8 cellular contexts compared by ENCODE assay signal in genomic region chr5:123089572-123089970, GRCh38. TPM values are rescaled to one million over a fixed set of nuclear protein-coding genes. Genes with fewer than 3 reads are reported as not detected.
A peak's percentile ranks its signal among the peaks of the same experiment; 100 is the strongest.
DNase-seq lines count a peak whose midpoint lies in the region; ATAC-seq and TF ChIP-seq lines count a peak whose summit lies in the region.
"Had no signal": no experiment of that assay in that cellular context is flagged by ENCODE, and none has a peak within 500 bp of the region (broad histone marks: within the 10 kb centered on the region; RNA-seq: fewer than 3 reads in every experiment).

No MANE protein-coding gene starts in this region.

- intact Hi-C loops in ascending aorta (cut with DNase I), result loop anchor here (2.0 to 5.0 kb wide), 5 partner anchors 182 to 572 kb away; partner anchors contain the start of genes CEP120, SNX2 and SNX24

- H3K27me3 Mint-ChIP-seq in stimulated activated naive CD8-positive, alpha-beta T cell treated with anti-CD3 and anti-CD28 coated beads, Interleukin-15, amount 100 ng/mL, for 72 hours, result peaks cover 100% of the 10 kb centered on the region

- peak overlapping the region; percentile 73; the same call in 1 of the 2 replicates for H3K27ac ChIP-seq in HEK293 (ENCODE audit: extremely low read depth, low read depth, low read length)
- H3K27ac ChIP-seq in ascending aorta, result peak overlapping the region; percentile 95 to 99

- H3K4me3 ChIP-seq in HEK293 (ENCODE audit: low read depth, low read length) (peak overlapping the region; percentile 85), ascending aorta (peak overlapping the region; percentile 71 to 97)

- TF ChIP-seq CTCF in HEK293 (tag by site-specific recombination; IDR thresholded peaks at IDR 0.05) (peak; percentile 83), ascending aorta (IDR thresholded peaks at IDR 0.05) (no peak)

- POLR2A ChIA-PET in HEK293 (lab: Yijun Ruan, JAX), result interaction anchor here (0.8 to 1.1 kb wide), 2 partner anchors 53 to 69 kb away, joined by 3 read pairs; partner anchors contain the start of gene PPIC

- CTCF ChIA-PET in HEK293 (lab: Yijun Ruan, JAX), result interaction anchor here (0.6 to 1.6 kb wide), 2 partner anchors 8 to 589 kb away, joined by 3 read pairs; no protein-coding TSS in a partner anchor

- H3K4me1 Mint-ChIP-seq in stimulated activated naive CD8-positive, alpha-beta T cell treated with anti-CD3 and anti-CD28 coated beads, Interleukin-15, amount 100 ng/mL, for 72 hours, result peaks cover 47% of the 10 kb centered on the region

- H3K4me1 ChIP-seq in HEK293 (ENCODE audit: control insufficient read depth, insufficient read depth, low read length), result peaks cover 9% of the 10 kb centered on the region; the same call in 1 of the 2 replicates
- H3K4me1 ChIP-seq in ascending aorta, result no peaks in the 10 kb centered on the region

- H3K9me3 Mint-ChIP-seq in stimulated activated naive CD8-positive, alpha-beta T cell treated with anti-CD3 and anti-CD28 coated beads, Interleukin-15, amount 100 ng/mL, for 72 hours, result no peaks in the 10 kb centered on the region
- H3K9me3 Mint-ChIP-seq: T-helper 1 cell treated with Interleukin-12 subunit alpha and Interleukin-12 subunit beta and Interleukin-4 antibody, amounts not matched to agents 30 μg/mL and 1 μg/mL, for 36 hours had no signal

- H3K27me3 ChIP-seq in ascending aorta, result no peaks in the 10 kb centered on the region

- H3K4me3 Mint-ChIP-seq in stimulated activated naive CD8-positive, alpha-beta T cell treated with anti-CD3 and anti-CD28 coated beads, Interleukin-15, amount 100 ng/mL, for 72 hours, result peak overlapping the region; percentile 39 to 56
- H3K4me3 Mint-ChIP-seq: T-helper 1 cell treated with Interleukin-12 subunit alpha and Interleukin-12 subunit beta and Interleukin-4 antibody, amounts not matched to agents 30 μg/mL and 1 μg/mL, for 36 hours had no signal

- no peaks in the 10 kb centered on the region for H3K9me3 ChIP-seq in HEK293 (ENCODE audit: control insufficient read depth, insufficient read depth, low read depth, low read length)
- no peaks in the 10 kb centered on the region for H3K9me3 ChIP-seq in ascending aorta

- no peak overlapping the region for H3K27ac Mint-ChIP-seq in stimulated activated naive CD8-positive, alpha-beta T cell treated with anti-CD3 and anti-CD28 coated beads, Interleukin-15, amount 100 ng/mL, for 72 hours
- H3K27ac Mint-ChIP-seq: T-helper 1 cell treated with Interleukin-12 subunit alpha and Interleukin-12 subunit beta and Interleukin-4 antibody, amounts not matched to agents 30 μg/mL and 1 μg/mL, for 36 hours had no signal

- DNase-seq in ascending aorta (ENCODE audit: low spot score in 2 of 2), result no peak
- peak; percentile 39 for DNase-seq in iPS-NIHi7 (ENCODE audit: extremely low spot score)
- DNase-seq in stimulated activated naive CD8-positive, alpha-beta T cell treated with anti-CD3 and anti-CD28 coated beads, Interleukin-15, amount 100 ng/mL, for 72 hours, result peak in 1 of 2 donors; percentile 13
- DNase-seq in activated CD8-positive, alpha-beta memory T cell treated with anti-CD3 and anti-CD28 coated beads, Interleukin-2, amount 50 U/mL, for 4 hours, result no peak

- ATAC-seq in stimulated activated naive CD8-positive, alpha-beta T cell treated with anti-CD3 and anti-CD28 coated beads, Interleukin-15, amount 100 ng/mL, for 72 hours, result no peak
- ATAC-seq in GM18502 (IDR thresholded peaks at IDR 0.05; ENCODE audit: poor library complexity, unreplicated experiment) (no peak), HG03280 (IDR thresholded peaks at IDR 0.05; ENCODE audit: unreplicated experiment) (no peak)

- H3K36me3 ChIP-seq in HEK293 (ENCODE audit: control insufficient read depth in 2 of 2, insufficient read depth in 1 of 2, low read length in 2 of 2) (peaks cover 0 to 7% of the 10 kb centered on the region in 2 experiments; a peak in 1 of 3 replicates), ascending aorta (peaks cover 5 to 6% of the 10 kb centered on the region in 2 donors)

TF ChIP-seq in HEK293, 187 proteins besides CTCF, POLR2A, EP300 and RAD21 (continues in another document):
- TF ChIP-seq ZXDB (tag by site-specific recombination; IDR thresholded peaks at IDR 0.05) (0 out of 2 replicates have a peak, but pooled peaks have one; percentile 23), ZFHX2 (tag by site-specific recombination; conservative IDR thresholded peaks at IDR 0.05) (no peak), ZNF600 (tag by site-specific recombination; IDR thresholded peaks at IDR 0.05) (peak; percentile 61), ZNF555 (tag by site-specific recombination; conservative IDR thresholded peaks at IDR 0.05) (no peak), ZNF398 (tag by site-specific recombination; IDR thresholded peaks at IDR 0.05) (no peak), ZNF335 (tag by site-specific recombination; conservative IDR thresholded peaks at IDR 0.05) (peak; percentile 27; the same call in 1 of the 2 replicates), SCRT2 (tag by site-specific recombination; IDR thresholded peaks at IDR 0.05) (no peak), ZNF292 (tag by site-specific recombination; IDR thresholded peaks at IDR 0.05; ENCODE audit: borderline replicate concordance, low read depth) (no peak), MYNN (tag by site-specific recombination; IDR thresholded peaks at IDR 0.05; ENCODE audit: borderline replicate concordance) (no peak), GLIS1 (tag by site-specific recombination; IDR thresholded peaks at IDR 0.05) (peak; percentile 23; the same call in 1 of the 2 replicates), ZNF645 (tag by site-specific recombination; IDR thresholded peaks at IDR 0.05) (no peak), ZNF488 (tag by site-specific recombination; IDR thresholded peaks at IDR 0.05) (no peak), SETDB1 (IDR thresholded peaks at IDR 0.05; ENCODE audit: insufficient read length, low read length) (no peak), PRDM10 (tag by site-specific recombination; IDR thresholded peaks at IDR 0.05) (peak; percentile 65)

RNA-seq across cellular contexts. Expression of gene PRDM6, which starts 0.5 kb away (rescaled TPM):
- 8.4 TPM for total RNA-seq in ascending aorta

RNA-seq across cellular contexts. Expression of gene PPIC, which starts 53.0 kb away (rescaled TPM):
- 29.3 TPM for total RNA-seq in ascending aorta
